9 cellular contexts compared by ENCODE assay signal in the genomic region with DNA sequence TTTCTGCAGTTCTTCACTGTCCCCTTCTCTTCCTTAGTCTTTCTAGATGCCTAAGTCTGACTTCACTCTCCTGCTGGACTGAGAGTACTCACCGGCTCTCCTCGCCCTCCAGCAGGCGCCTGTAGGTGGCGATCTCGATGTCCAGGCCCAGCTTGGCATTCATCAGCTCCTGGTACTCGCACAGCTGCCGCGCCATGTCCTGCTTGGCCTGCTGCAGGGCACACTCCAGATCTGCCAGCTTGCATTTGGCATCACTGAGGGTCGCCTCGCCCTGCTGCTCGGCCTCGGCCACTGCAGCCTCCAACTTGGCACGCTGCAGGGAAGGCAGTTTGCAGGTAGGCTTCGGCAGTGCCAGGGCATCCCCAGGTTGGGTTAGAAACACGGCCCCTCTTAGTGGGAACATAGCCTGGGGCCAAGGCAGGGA. TPM values are rescaled to one million over a fixed set of nuclear protein-coding genes. Genes with fewer than 3 reads are reported as not detected.
A peak's percentile ranks its signal among the peaks of the same experiment; 100 is the strongest.
DNase-seq lines count a peak whose midpoint lies in the region; ATAC-seq, FAIRE-seq and TF ChIP-seq lines count a peak whose summit lies in the region.
"Had no signal": no experiment of that assay in that cellular context is flagged by ENCODE, and none has a peak within 500 bp of the region (broad histone marks: within the 10 kb centered on the region; RNA-seq: fewer than 3 reads in every experiment).

No MANE protein-coding gene starts in this region.

- H3K9me3 ChIP-seq in DOHH2 (ENCODE audit: control insufficient read depth, insufficient read depth, low read length) (no peaks in the 10 kb centered on the region), Karpas-422 (ENCODE audit: low read length) (no peaks in the 10 kb centered on the region), body of pancreas (no peaks in the 10 kb centered on the region), HepG2 (ENCODE audit: low read length) (no peaks in the 10 kb centered on the region)
- no peaks in the 10 kb centered on the region for H3K9me3 ChIP-seq in naive thymus-derived CD4-positive, alpha-beta T cell (ENCODE audit: control insufficient read depth in 2 of 3, low read length in 3 of 3)

- peaks cover 7 to 12% (median 8%) of the 10 kb centered on the region in 7 donors for H3K4me1 Mint-ChIP-seq in naive thymus-derived CD4-positive, alpha-beta T cell

- no peak for FAIRE-seq in HepG2 (lab: Jason Lieb, UNC)

- H3K9me2 ChIP-seq in DOHH2 (replicated peaks; ENCODE audit: control insufficient read depth, low read length) (no peaks in the 10 kb centered on the region), Karpas-422 (replicated peaks; ENCODE audit: insufficient read depth, low read length) (no peaks in the 10 kb centered on the region)

- H3K27ac Mint-ChIP-seq in naive thymus-derived CD4-positive, alpha-beta T cell, result no peak overlapping the region

- TF ChIP-seq POLR2A in body of pancreas (IDR thresholded peaks at IDR 0.05), result no peak
- no peak for TF ChIP-seq POLR2A in HepG2 (IDR thresholded peaks at IDR 0.05; ENCODE audit: insufficient read depth in 1 of 2, low read depth in 2 of 2, low read length in 2 of 2)

- CTCF ChIA-PET in HepG2 (lab: Yijun Ruan, JAX; ENCODE audit: low intra/inter-chr PET ratio, low total read pairs), result no interaction called here
- CTCF ChIA-PET in naive thymus-derived CD4-positive, alpha-beta T cell (lab: Charles Lee), result interaction anchor here (0.6 to 1.1 kb wide), 2 partner anchors 18 to 439 kb away, joined by 3 read pairs; no protein-coding TSS in a partner anchor

- H3K4me2 ChIP-seq in DOHH2 (ENCODE audit: low read length) (no peak overlapping the region), Karpas-422 (ENCODE audit: low read depth, low read length, poor library complexity, severe bottlenecking) (no peak overlapping the region), HepG2 (ENCODE audit: low read depth, low read length) (no peak overlapping the region)

- H3K4me1 ChIP-seq in DOHH2 (ENCODE audit: control insufficient read depth, low read length) (no peaks in the 10 kb centered on the region), Karpas-422 (ENCODE audit: low read length) (no peaks in the 10 kb centered on the region), body of pancreas (no peaks in the 10 kb centered on the region), HepG2 (ENCODE audit: insufficient read depth, low read length) (no peaks in the 10 kb centered on the region)
- H3K4me1 ChIP-seq in naive thymus-derived CD4-positive, alpha-beta T cell (ENCODE audit: control insufficient read depth in 2 of 2, insufficient read depth in 2 of 2, low read length in 2 of 2), result peaks cover 3 to 7% of the 10 kb centered on the region in 2 donors

- 45 to 56% methylated on average over 10 to 15 of the region's 15 CpGs for WGBS in body of pancreas, 2 donors
- WGBS in HepG2 (ENCODE audit: low lambda C conversion rate), result 3% methylated on average over 6 of the region's 15 CpGs

- H4K20me1 ChIP-seq in DOHH2 (ENCODE audit: control insufficient read depth, insufficient read depth, low read depth, low read length) (no peaks in the 10 kb centered on the region), Karpas-422 (ENCODE audit: insufficient read depth, low read depth, low read length) (no peaks in the 10 kb centered on the region), HepG2 (ENCODE audit: insufficient read depth, low read length) (no peaks in the 10 kb centered on the region)

- ATAC-seq in body of pancreas (peak; percentile 59), HepG2 (peak; percentile 66), GM19035 (IDR thresholded peaks at IDR 0.05; ENCODE audit: unreplicated experiment) (no peak), HG03039 (IDR thresholded peaks at IDR 0.05; ENCODE audit: unreplicated experiment) (no peak), GM21717 (IDR thresholded peaks at IDR 0.05; ENCODE audit: unreplicated experiment) (no peak)
- no peak for ATAC-seq in naive thymus-derived CD4-positive, alpha-beta T cell

- no peaks in the 10 kb centered on the region for H3K36me3 ChIP-seq in DOHH2 (ENCODE audit: control insufficient read depth, low read length)
- H3K36me3 ChIP-seq in Karpas-422 (ENCODE audit: insufficient read depth, low read length), result no peaks in the 10 kb centered on the region
- no peaks in the 10 kb centered on the region for H3K36me3 ChIP-seq in body of pancreas (replicated peaks in 1 of 2; ENCODE audit: insufficient read depth in 1 of 2, low read depth in 2 of 2)
- no peaks in the 10 kb centered on the region for H3K36me3 ChIP-seq in HepG2 (replicated peaks in 1 of 2; ENCODE audit: control insufficient read depth in 1 of 2, insufficient read depth in 2 of 2, low read length in 2 of 2)
- H3K36me3 ChIP-seq in naive thymus-derived CD4-positive, alpha-beta T cell (ENCODE audit: control insufficient read depth in 2 of 3, insufficient read depth in 3 of 3, low read length in 3 of 3), result no peaks in the 10 kb centered on the region

- H3F3A ChIP-seq in DOHH2 (ENCODE audit: control insufficient read depth, insufficient read depth), result no peaks in the 10 kb centered on the region

- H2AFZ ChIP-seq in Karpas-422 (ENCODE audit: low read length), result no peak overlapping the region
- H2AFZ ChIP-seq in HepG2 (ENCODE audit: low read length), result no peak overlapping the region

- no peaks in the 10 kb centered on the region for H3K36me3 Mint-ChIP-seq in naive thymus-derived CD4-positive, alpha-beta T cell

- POLR2A ChIA-PET in HepG2 (lab: Yijun Ruan, JAX), result no interaction called here
- POLR2A ChIA-PET in naive thymus-derived CD4-positive, alpha-beta T cell (lab: Charles Lee), result no interaction called here

- peaks cover 0 to 15% (median 7%) of the 10 kb centered on the region in 5 donors for H3K27me3 Mint-ChIP-seq in naive thymus-derived CD4-positive, alpha-beta T cell

- no peak overlapping the region for H3K4me3 ChIP-seq in DOHH2 (ENCODE audit: low read length)
- no peak overlapping the region for H3K4me3 ChIP-seq in Karpas-422 (ENCODE audit: low read length)
- H3K4me3 ChIP-seq in body of pancreas, result no peak overlapping the region
- H3K4me3 ChIP-seq in HepG2 (replicated peaks in 1 of 3; ENCODE audit: insufficient read depth in 1 of 3, low read depth in 2 of 3, low read length in 3 of 3), result no peak overlapping the region
- no peak overlapping the region for H3K4me3 ChIP-seq in naive thymus-derived CD4-positive, alpha-beta T cell (ENCODE audit: low read length)

- TF ChIP-seq EP300 in HepG2 (IDR thresholded peaks at IDR 0.05; ENCODE audit: low read depth in 2 of 2, low read length in 2 of 2) (no peak), HepG2 (CRISPR knock-in tag; IDR thresholded peaks at IDR 0.05; ENCODE audit: borderline replicate concordance) (no peak)

- in situ Hi-C loops in HepG2 (cut with HindIII; ENCODE audit: extremely low pct_ligation_motif_present, low pct_unique_long_range_greater_than_20kb), result loop anchor here (25.0 kb wide), 1 partner anchor 607 kb away; no protein-coding TSS in a partner anchor

- DNase-seq in Karpas-422 (peak; percentile 63), body of pancreas (peak; percentile 49 to 61 (median 56)), HepG2 (ENCODE audit: low spot score) (no peak)
- DNase-seq in naive thymus-derived CD4-positive, alpha-beta T cell, result no peak

- no peak overlapping the region for H3K27ac ChIP-seq in DOHH2 (ENCODE audit: low read depth, low read length)
- H3K27ac ChIP-seq in Karpas-422 (ENCODE audit: low read length), result no peak overlapping the region
- H3K27ac ChIP-seq in body of pancreas, result no peak overlapping the region
- H3K27ac ChIP-seq in HepG2 (ENCODE audit: extremely low read length, insufficient read depth, low read length), result no peak overlapping the region
- H3K27ac ChIP-seq in naive thymus-derived CD4-positive, alpha-beta T cell (ENCODE audit: low read depth, low read length), result no peak overlapping the region

- H3K9ac ChIP-seq in Karpas-422 (ENCODE audit: low read length), result no peak overlapping the region
- no peak overlapping the region for H3K9ac ChIP-seq in HepG2 (ENCODE audit: insufficient read depth, low read depth, low read length)

- H3K4me3 Mint-ChIP-seq in naive thymus-derived CD4-positive, alpha-beta T cell, result no peak overlapping the region

- H3K27me3 ChIP-seq in DOHH2 (ENCODE audit: control insufficient read depth, low read length) (peaks cover 15% of the 10 kb centered on the region), Karpas-422 (ENCODE audit: low read length) (no peaks in the 10 kb centered on the region), body of pancreas (no peaks in the 10 kb centered on the region), HepG2 (ENCODE audit: control insufficient read depth in 1 of 2, insufficient read depth in 2 of 2, low read length in 2 of 2) (peaks cover 6 to 17% of the 10 kb centered on the region in 2 experiments; a peak in 3 of 5 replicates)
- no peaks in the 10 kb centered on the region for H3K27me3 ChIP-seq in naive thymus-derived CD4-positive, alpha-beta T cell (ENCODE audit: control insufficient read depth in 2 of 2, insufficient read depth in 2 of 2, low read length in 2 of 2)

- BruUV-seq in HepG2 (replicated peaks; lab: Mats Ljungman, UMichigan), result no TSS peak

- no peaks in the 10 kb centered on the region for H3K9me3 Mint-ChIP-seq in naive thymus-derived CD4-positive, alpha-beta T cell

- TF ChIP-seq CTCF in DOHH2 (IDR thresholded peaks at IDR 0.05; ENCODE audit: low read depth, low read length, poor library complexity, severe bottlenecking) (peak; percentile 58), body of pancreas (IDR thresholded peaks at IDR 0.05) (peak in 6 of 7 experiments; percentile 37 to 51 (median 47)), HepG2 (CRISPR knock-in tag; IDR thresholded peaks at IDR 0.05) (peak; percentile 56)

- no peaks in the 10 kb centered on the region for H3K79me2 ChIP-seq in DOHH2 (ENCODE audit: control insufficient read depth, low read length)
- no peaks in the 10 kb centered on the region for H3K79me2 ChIP-seq in Karpas-422 (ENCODE audit: low read length)
- no peaks in the 10 kb centered on the region for H3K79me2 ChIP-seq in HepG2 (ENCODE audit: insufficient read depth, low read length)

- TF ChIP-seq RAD21 in HepG2 (CRISPR knock-in tag; IDR thresholded peaks at IDR 0.05), result no peak

- intact Hi-C loops in body of pancreas (cut with DNase I), result no loop called here
- intact Hi-C loops in HepG2 (cut with micrococcal nuclease; ENCODE audit: unreplicated experiment), result no loop called here
- intact Hi-C loops in naive thymus-derived CD4-positive, alpha-beta T cell (cut with micrococcal nuclease), result no loop called here

RNA-seq across cellular contexts. Expression of a gene that starts 5.2 kb away (rescaled TPM):
- total RNA-seq in Karpas-422 (2014; rRNA removed; shearing (Covaris generic); ENCODE audit: low replicate concordance), result not detected in 2 replicates
- not detected for total RNA-seq in body of pancreas
- not detected in 2 replicates for total RNA-seq in HepG2 (2016; rRNA removed; fragmentation: Illumina TruSeq; extraction: Trizol)
- total RNA-seq in HepG2 (2016; cell fraction: cytosol; rRNA removed; fragmentation: Illumina TruSeq; extraction: Trizol; ENCODE audit: low read depth), result not detected in 2 replicates
- total RNA-seq in HepG2 (2016; cell fraction: insoluble cytoplasmic fraction; rRNA removed; fragmentation: Illumina TruSeq; extraction: Trizol), result not detected in 2 replicates
- total RNA-seq in HepG2 (2016; cell fraction: membrane; rRNA removed; fragmentation: Illumina TruSeq; extraction: Trizol), result not detected in 2 replicates
- not detected in 2 replicates for total RNA-seq in HepG2 (2016; cell fraction: nucleus; rRNA removed; fragmentation: Illumina TruSeq; extraction: Trizol)
- polyA plus RNA-seq in HepG2 (2011; rRNA removed), result not detected in 2 replicates
- polyA plus RNA-seq in HepG2 (2011; cell fraction: cytosol; rRNA removed), result not detected in 2 replicates
- not detected in 2 replicates for polyA plus RNA-seq in HepG2 (2011; cell fraction: nucleus; rRNA removed)
- polyA plus RNA-seq in HepG2 (2012), result not detected in 2 replicates
- polyA plus RNA-seq in HepG2 (2016; cell fraction: cytosol; fragmentation: Illumina TruSeq; extraction: Trizol; ENCODE audit: low read depth), result not detected in 2 replicates
- polyA plus RNA-seq in HepG2 (2016; cell fraction: insoluble cytoplasmic fraction; fragmentation: Illumina TruSeq; extraction: Trizol; ENCODE audit: low read depth), result not detected in 2 replicates
- polyA plus RNA-seq in HepG2 (2016; cell fraction: membrane; fragmentation: Illumina TruSeq; extraction: Trizol; ENCODE audit: low read depth), result not detected in 2 replicates
- polyA plus RNA-seq in HepG2 (2016; cell fraction: nucleus; fragmentation: Illumina TruSeq; extraction: Trizol; ENCODE audit: insufficient read depth, low read depth), result not detected in 2 replicates
- not detected in 2 replicates for polyA minus RNA-seq in HepG2 (2011; rRNA and poly(A)+ RNA removed; ENCODE audit: low replicate concordance)
- not detected in 2 replicates for polyA minus RNA-seq in HepG2 (2011; cell fraction: cytosol; rRNA and poly(A)+ RNA removed)
- polyA minus RNA-seq in HepG2 (2011; cell fraction: nucleus; rRNA and poly(A)+ RNA removed), result not detected in 2 replicates
- total RNA-seq in naive thymus-derived CD4-positive, alpha-beta T cell, result not detected
- polyA plus RNA-seq in naive thymus-derived CD4-positive, alpha-beta T cell, result not detected
- total RNA-seq: glomerular endothelial cell had no signal

RNA-seq across cellular contexts. Expression of a gene that starts 13.0 kb away (rescaled TPM):
- total RNA-seq in Karpas-422 (2014; rRNA removed; shearing (Covaris generic); ENCODE audit: low replicate concordance), result not detected in 2 replicates
- total RNA-seq in body of pancreas (not detected), HepG2 (2016; rRNA removed; fragmentation: Illumina TruSeq; extraction: Trizol) (not detected in 2 replicates)
- not detected in 2 replicates for total RNA-seq in HepG2 (2016; cell fraction: cytosol; rRNA removed; fragmentation: Illumina TruSeq; extraction: Trizol; ENCODE audit: low read depth)
- not detected in 2 replicates for total RNA-seq in HepG2 (2016; cell fraction: insoluble cytoplasmic fraction; rRNA removed; fragmentation: Illumina TruSeq; extraction: Trizol)
- total RNA-seq in HepG2 (2016; cell fraction: membrane; rRNA removed; fragmentation: Illumina TruSeq; extraction: Trizol), result not detected in 2 replicates
- total RNA-seq in HepG2 (2016; cell fraction: nucleus; rRNA removed; fragmentation: Illumina TruSeq; extraction: Trizol), result not detected in 2 replicates
- polyA plus RNA-seq in HepG2 (2011; rRNA removed), result not detected in 2 replicates
- not detected in 2 replicates for polyA plus RNA-seq in HepG2 (2011; cell fraction: cytosol; rRNA removed)
- not detected in 2 replicates for polyA plus RNA-seq in HepG2 (2011; cell fraction: nucleus; rRNA removed)
- not detected in 2 replicates for polyA plus RNA-seq in HepG2 (2012)
- polyA plus RNA-seq in HepG2 (2016; cell fraction: cytosol; fragmentation: Illumina TruSeq; extraction: Trizol; ENCODE audit: low read depth), result not detected in 2 replicates
- not detected in 2 replicates for polyA plus RNA-seq in HepG2 (2016; cell fraction: insoluble cytoplasmic fraction; fragmentation: Illumina TruSeq; extraction: Trizol; ENCODE audit: low read depth)
- polyA plus RNA-seq in HepG2 (2016; cell fraction: membrane; fragmentation: Illumina TruSeq; extraction: Trizol; ENCODE audit: low read depth), result not detected in 2 replicates
- not detected in 2 replicates for polyA plus RNA-seq in HepG2 (2016; cell fraction: nucleus; fragmentation: Illumina TruSeq; extraction: Trizol; ENCODE audit: insufficient read depth, low read depth)
- not detected in 2 replicates for polyA minus RNA-seq in HepG2 (2011; rRNA and poly(A)+ RNA removed; ENCODE audit: low replicate concordance)
- not detected in 2 replicates for polyA minus RNA-seq in HepG2 (2011; cell fraction: cytosol; rRNA and poly(A)+ RNA removed)
- not detected in 2 replicates for polyA minus RNA-seq in HepG2 (2011; cell fraction: nucleus; rRNA and poly(A)+ RNA removed)
- not detected for total RNA-seq in naive thymus-derived CD4-positive, alpha-beta T cell
- not detected for polyA plus RNA-seq in naive thymus-derived CD4-positive, alpha-beta T cell
- total RNA-seq: glomerular endothelial cell had no signal

RNA-seq across cellular contexts. Expression of a gene that starts 25.9 kb away (rescaled TPM):
- total RNA-seq in Karpas-422 (2014; rRNA removed; shearing (Covaris generic); ENCODE audit: low replicate concordance), result not detected in 2 replicates
- total RNA-seq in body of pancreas (not detected), HepG2 (2016; rRNA removed; fragmentation: Illumina TruSeq; extraction: Trizol) (not detected in 2 replicates)
- not detected in 2 replicates for total RNA-seq in HepG2 (2016; cell fraction: cytosol; rRNA removed; fragmentation: Illumina TruSeq; extraction: Trizol; ENCODE audit: low read depth)
- total RNA-seq in HepG2 (2016; cell fraction: insoluble cytoplasmic fraction; rRNA removed; fragmentation: Illumina TruSeq; extraction: Trizol), result not detected in 2 replicates
- not detected in 2 replicates for total RNA-seq in HepG2 (2016; cell fraction: membrane; rRNA removed; fragmentation: Illumina TruSeq; extraction: Trizol)
- total RNA-seq in HepG2 (2016; cell fraction: nucleus; rRNA removed; fragmentation: Illumina TruSeq; extraction: Trizol), result not detected in 2 replicates
- polyA plus RNA-seq in HepG2 (2011; rRNA removed), result not detected in 2 replicates
- polyA plus RNA-seq in HepG2 (2011; cell fraction: cytosol; rRNA removed), result not detected in 2 replicates
- polyA plus RNA-seq in HepG2 (2011; cell fraction: nucleus; rRNA removed), result not detected in 2 replicates
- not detected in 2 replicates for polyA plus RNA-seq in HepG2 (2012)
- not detected in 2 replicates for polyA plus RNA-seq in HepG2 (2016; cell fraction: cytosol; fragmentation: Illumina TruSeq; extraction: Trizol; ENCODE audit: low read depth)
- not detected in 2 replicates for polyA plus RNA-seq in HepG2 (2016; cell fraction: insoluble cytoplasmic fraction; fragmentation: Illumina TruSeq; extraction: Trizol; ENCODE audit: low read depth)
- not detected in 2 replicates for polyA plus RNA-seq in HepG2 (2016; cell fraction: membrane; fragmentation: Illumina TruSeq; extraction: Trizol; ENCODE audit: low read depth)
- polyA plus RNA-seq in HepG2 (2016; cell fraction: nucleus; fragmentation: Illumina TruSeq; extraction: Trizol; ENCODE audit: insufficient read depth, low read depth), result not detected in 2 replicates
- polyA minus RNA-seq in HepG2 (2011; rRNA and poly(A)+ RNA removed; ENCODE audit: low replicate concordance), result not detected in 2 replicates
- not detected in 2 replicates for polyA minus RNA-seq in HepG2 (2011; cell fraction: cytosol; rRNA and poly(A)+ RNA removed)
- polyA minus RNA-seq in HepG2 (2011; cell fraction: nucleus; rRNA and poly(A)+ RNA removed), result not detected in 2 replicates
- not detected for total RNA-seq in naive thymus-derived CD4-positive, alpha-beta T cell
- not detected for polyA plus RNA-seq in naive thymus-derived CD4-positive, alpha-beta T cell
- total RNA-seq: glomerular endothelial cell had no signal

RNA-seq across cellular contexts. Expression of a gene that starts 53.9 kb away (rescaled TPM):
- total RNA-seq in Karpas-422 (2014; rRNA removed; shearing (Covaris generic); ENCODE audit: low replicate concordance), result not detected in 2 replicates
- not detected for total RNA-seq in body of pancreas
- not detected in 2 replicates for total RNA-seq in HepG2 (2016; rRNA removed; fragmentation: Illumina TruSeq; extraction: Trizol)
- not detected in 2 replicates for total RNA-seq in HepG2 (2016; cell fraction: cytosol; rRNA removed; fragmentation: Illumina TruSeq; extraction: Trizol; ENCODE audit: low read depth)
- not detected in 2 replicates for total RNA-seq in HepG2 (2016; cell fraction: insoluble cytoplasmic fraction; rRNA removed; fragmentation: Illumina TruSeq; extraction: Trizol)
- not detected in 2 replicates for total RNA-seq in HepG2 (2016; cell fraction: membrane; rRNA removed; fragmentation: Illumina TruSeq; extraction: Trizol)
- not detected in 2 replicates for total RNA-seq in HepG2 (2016; cell fraction: nucleus; rRNA removed; fragmentation: Illumina TruSeq; extraction: Trizol)
- not detected in 2 replicates for polyA plus RNA-seq in HepG2 (2011; rRNA removed)
- not detected in 2 replicates for polyA plus RNA-seq in HepG2 (2011; cell fraction: cytosol; rRNA removed)
- not detected in 2 replicates for polyA plus RNA-seq in HepG2 (2011; cell fraction: nucleus; rRNA removed)
- polyA plus RNA-seq in HepG2 (2012), result not detected in 2 replicates
- not detected in 2 replicates for polyA plus RNA-seq in HepG2 (2016; cell fraction: cytosol; fragmentation: Illumina TruSeq; extraction: Trizol; ENCODE audit: low read depth)
- polyA plus RNA-seq in HepG2 (2016; cell fraction: insoluble cytoplasmic fraction; fragmentation: Illumina TruSeq; extraction: Trizol; ENCODE audit: low read depth), result not detected in 2 replicates
- polyA plus RNA-seq in HepG2 (2016; cell fraction: membrane; fragmentation: Illumina TruSeq; extraction: Trizol; ENCODE audit: low read depth), result not detected in 2 replicates
- polyA plus RNA-seq in HepG2 (2016; cell fraction: nucleus; fragmentation: Illumina TruSeq; extraction: Trizol; ENCODE audit: insufficient read depth, low read depth), result not detected in 2 replicates
- polyA minus RNA-seq in HepG2 (2011; rRNA and poly(A)+ RNA removed; ENCODE audit: low replicate concordance), result not detected in 2 replicates
- not detected in 2 replicates for polyA minus RNA-seq in HepG2 (2011; cell fraction: cytosol; rRNA and poly(A)+ RNA removed)
- polyA minus RNA-seq in HepG2 (2011; cell fraction: nucleus; rRNA and poly(A)+ RNA removed), result not detected in 2 replicates
- not detected for total RNA-seq in naive thymus-derived CD4-positive, alpha-beta T cell
- polyA plus RNA-seq in naive thymus-derived CD4-positive, alpha-beta T cell, result not detected
- total RNA-seq: glomerular endothelial cell had no signal

RNA-seq across cellular contexts. Expression of a gene that starts 59.1 kb away (rescaled TPM):
- total RNA-seq in Karpas-422 (2014; rRNA removed; shearing (Covaris generic); ENCODE audit: low replicate concordance), result not detected in 2 replicates
- total RNA-seq in body of pancreas (not detected), HepG2 (2016; rRNA removed; fragmentation: Illumina TruSeq; extraction: Trizol) (not detected in 2 replicates)
- total RNA-seq in HepG2 (2016; cell fraction: cytosol; rRNA removed; fragmentation: Illumina TruSeq; extraction: Trizol; ENCODE audit: low read depth), result not detected in 2 replicates
- total RNA-seq in HepG2 (2016; cell fraction: insoluble cytoplasmic fraction; rRNA removed; fragmentation: Illumina TruSeq; extraction: Trizol), result not detected in 2 replicates
- not detected in 2 replicates for total RNA-seq in HepG2 (2016; cell fraction: membrane; rRNA removed; fragmentation: Illumina TruSeq; extraction: Trizol)
- total RNA-seq in HepG2 (2016; cell fraction: nucleus; rRNA removed; fragmentation: Illumina TruSeq; extraction: Trizol), result not detected in 2 replicates
- not detected in 2 replicates for polyA plus RNA-seq in HepG2 (2011; rRNA removed)
- not detected in 2 replicates for polyA plus RNA-seq in HepG2 (2011; cell fraction: cytosol; rRNA removed)
- not detected in 2 replicates for polyA plus RNA-seq in HepG2 (2011; cell fraction: nucleus; rRNA removed)
- not detected in 2 replicates for polyA plus RNA-seq in HepG2 (2012)
- not detected in 2 replicates for polyA plus RNA-seq in HepG2 (2016; cell fraction: cytosol; fragmentation: Illumina TruSeq; extraction: Trizol; ENCODE audit: low read depth)
- polyA plus RNA-seq in HepG2 (2016; cell fraction: insoluble cytoplasmic fraction; fragmentation: Illumina TruSeq; extraction: Trizol; ENCODE audit: low read depth), result not detected in 2 replicates
- not detected in 2 replicates for polyA plus RNA-seq in HepG2 (2016; cell fraction: membrane; fragmentation: Illumina TruSeq; extraction: Trizol; ENCODE audit: low read depth)
- not detected in 2 replicates for polyA plus RNA-seq in HepG2 (2016; cell fraction: nucleus; fragmentation: Illumina TruSeq; extraction: Trizol; ENCODE audit: insufficient read depth, low read depth)
- 0.98 TPM in 1 of 2 replicates, not detected in the other for polyA minus RNA-seq in HepG2 (2011; rRNA and poly(A)+ RNA removed; ENCODE audit: low replicate concordance)
- not detected in 2 replicates for polyA minus RNA-seq in HepG2 (2011; cell fraction: cytosol; rRNA and poly(A)+ RNA removed)
- not detected in 2 replicates for polyA minus RNA-seq in HepG2 (2011; cell fraction: nucleus; rRNA and poly(A)+ RNA removed)
- not detected for total RNA-seq in naive thymus-derived CD4-positive, alpha-beta T cell
- polyA plus RNA-seq in naive thymus-derived CD4-positive, alpha-beta T cell, result not detected
- total RNA-seq: glomerular endothelial cell had no signal

Comparison
In these comparisons a context has a peak if more than half of its experiments do, and no peak if none do; other contexts are left out.
1. DNase-seq: peak in Karpas-422 (single experiment) and body of pancreas (4 of 4); none in HepG2 (single experiment) and naive thymus-derived CD4-positive, alpha-beta T cell (0 of 9).
2. ATAC-seq: peak in body of pancreas (single experiment) and HepG2 (single experiment); none in naive thymus-derived CD4-positive, alpha-beta T cell (single experiment), GM19035 (single experiment), HG03039 (single experiment) and GM21717 (single experiment).
3. Peak in every context shown above with its lines, with median percentiles within 50 percentile points of each other: CTCF ChIP-seq.